9 cellular contexts compared by ENCODE assay signal in genomic region chr22:35839811-35840739, GRCh38.
DNase-seq lines count a peak whose midpoint lies in the region; ATAC-seq, FAIRE-seq and TF ChIP-seq lines count a peak whose summit lies in the region.
"Had no signal": no experiment of that assay in that cellular context is flagged by ENCODE, and none has a peak within 500 bp of the region (broad histone marks: within the 10 kb centered on the region; RNA-seq: fewer than 3 reads in every experiment).

No MANE protein-coding gene starts in this region.

- intact Hi-C loops in HCT116 (cut with micrococcal nuclease): loop anchor here (1.0 to 10.0 kb wide), 3 partner anchors 72 to 465 kb away; no protein-coding TSS in a partner anchor
- intact Hi-C loops in breast epithelium (cut with DNase I; ENCODE audit: low total_unique reads): no loop called here
- intact Hi-C loops in gastrocnemius medialis (cut with DNase I; ENCODE audit: low total_unique reads): loop anchor here (5.0 to 10.0 kb wide), 8 partner anchors 42 to 525 kb away; partner anchors contain the start of gene RBFOX2

- POLR2A ChIA-PET in A549 (lab: Yijun Ruan, JAX): interaction anchor here (0.6 to 1.5 kb wide), 5 partner anchors 98 to 478 kb away, joined by 3 to 10 read pairs (median 5); partner anchors contain the start of genes APOL5 and RBFOX2
- POLR2A ChIA-PET in HCT116 (lab: Charles Lee): interaction anchor here (1.0 kb wide), 3 partner anchors 15 to 213 kb away, joined by 3 read pairs; no protein-coding TSS in a partner anchor

- CTCF ChIA-PET in A549 (lab: Yijun Ruan, JAX): interaction anchor here (0.5 to 3.2 kb wide), 8 partner anchors 15 to 487 kb away, joined by 3 to 11 read pairs (median 3); no protein-coding TSS in a partner anchor
- CTCF ChIA-PET in HCT116 (lab: Charles Lee): interaction anchor here (1.4 to 1.5 kb wide), 2 partner anchors 82 to 208 kb away, joined by 3 to 6 read pairs; no protein-coding TSS in a partner anchor

- FAIRE-seq in A549 (lab: Jason Lieb, UNC) (no peak), GM12891 (lab: Jason Lieb, UNC) (no peak)
- FAIRE-seq: GM18507 had no signal

- in situ Hi-C loops in gastrocnemius medialis (cut with MboI; ENCODE audit: low sequenced_read_pairs in 4 of 4): no loop called here

- peak overlapping the region; percentile 79 to 90 for H3K27ac ChIP-seq in A549
- H3K27ac ChIP-seq in HCT116 (ENCODE audit: low read depth, low read length): peak overlapping the region; percentile 46; the same call in 1 of the 2 replicates
- peak overlapping the region; percentile 61 to 83 for H3K27ac ChIP-seq in breast epithelium
- H3K27ac ChIP-seq in gastrocnemius medialis: peak overlapping the region; percentile 86 to 94 (median 88)

- TF ChIP-seq EP300 in A549 (IDR thresholded peaks at IDR 0.05): no peak

- TSS peak; percentile 68 for BruUV-seq in HCT116 (replicated peaks; lab: Mats Ljungman, UMichigan)

- H3K27me3 ChIP-seq in HCT116 (ENCODE audit: insufficient read depth, low read length): no peaks in the 10 kb centered on the region
- H3K27me3 ChIP-seq in breast epithelium: no peaks in the 10 kb centered on the region
- no peaks in the 10 kb centered on the region for H3K27me3 ChIP-seq in iPS-15b (ENCODE audit: control insufficient read depth, insufficient read depth, low read length)
- H3K27me3 ChIP-seq in gastrocnemius medialis: no peaks in the 10 kb centered on the region

- H4K20me1 ChIP-seq in HCT116 (ENCODE audit: insufficient read depth): no peaks in the 10 kb centered on the region

- ATAC-seq in A549 (peak; percentile 84 to 88), HCT116 (peak; percentile 90), gastrocnemius medialis (peak; percentile 71 to 83), GM18520 (IDR thresholded peaks at IDR 0.05; ENCODE audit: unreplicated experiment) (no peak)

- DNase-seq in A549 (ENCODE audit: low read depth in 1 of 2, low spot score in 1 of 2) (peak; percentile 62 to 97), HCT116 (ENCODE audit: low read depth, low spot score) (peak; percentile 95), NCI-H526 treated with DMSO at 0.1 percent for 48 hours (lab: John Stamatoyannopoulos, UW) (peak; percentile 79), breast epithelium (ENCODE audit: low spot score in 2 of 2) (peak; percentile 68 to 83), gastrocnemius medialis (peak; percentile 74 to 90), GM12891 (ENCODE audit: insufficient read length, low spot score) (no peak)

- TF ChIP-seq RAD21 in A549 (conservative IDR thresholded peaks at IDR 0.05 in 1 of 2, IDR thresholded peaks at IDR 0.05 in 1 of 2) (0 out of 5 replicates have a peak, but pooled peaks of 1 of the 2 experiments have one; percentile 16), HCT116 (IDR thresholded peaks at IDR 0.05; ENCODE audit: low read depth) (peak; percentile 15; the same call in 1 of the 2 replicates)

- TF ChIP-seq CTCF in A549 (IDR thresholded peaks at IDR 0.05) (no peak), HCT116 (IDR thresholded peaks at IDR 0.05 in 2 of 3, conservative IDR thresholded peaks at IDR 0.05 in 1 of 3; ENCODE audit: borderline replicate concordance in 1 of 3, insufficient read depth in 1 of 3, low read depth in 2 of 3, low read length in 2 of 3) (no peak), breast epithelium (IDR thresholded peaks at IDR 0.05) (no peak), gastrocnemius medialis (IDR thresholded peaks at IDR 0.05 in 4 of 5, conservative IDR thresholded peaks at IDR 0.05 in 1 of 5) (peak in 1 of 5 experiments; percentile 4)

- peak overlapping the region; percentile 87 for H3K4me2 ChIP-seq in A549
- peak overlapping the region; percentile 76 for H3K4me2 ChIP-seq in HCT116 (ENCODE audit: low read length)

- WGBS in A549 (ENCODE audit: missing lambda C conversion rate): 2% methylated on average over 13 of the region's 14 CpGs

- H3K4me3 ChIP-seq in A549: peak overlapping the region; percentile 69
- peak overlapping the region; percentile 53 to 69 for H3K4me3 ChIP-seq in HCT116 (replicated peaks in 1 of 2; ENCODE audit: low read depth in 1 of 2, low read length in 2 of 2)
- H3K4me3 ChIP-seq in breast epithelium: peak overlapping the region; percentile 46 to 68 (median 49)
- H3K4me3 ChIP-seq in iPS-15b (ENCODE audit: low read depth, low read length): peak overlapping the region; percentile 73
- peak overlapping the region; percentile 51 to 60 (median 55) for H3K4me3 ChIP-seq in gastrocnemius medialis

- no peak for TF ChIP-seq POLR2A in A549 (IDR thresholded peaks at IDR 0.05; ENCODE audit: low read length)
- no peak for TF ChIP-seq POLR2A in HCT116 (IDR thresholded peaks at IDR 0.05; ENCODE audit: borderline replicate concordance, extremely low read depth, insufficient read depth, insufficient read length)
- TF ChIP-seq POLR2A in breast epithelium (IDR thresholded peaks at IDR 0.05): no peak
- TF ChIP-seq POLR2A in gastrocnemius medialis (IDR thresholded peaks at IDR 0.05): no peak
- TF ChIP-seq POLR2A in GM12891 (IDR thresholded peaks at IDR 0.05; ENCODE audit: low read depth, low read length): no peak

- H3K36me3 ChIP-seq in HCT116 (ENCODE audit: control insufficient read depth in 1 of 2, insufficient read depth in 2 of 2, low read length in 2 of 2): no peaks in the 10 kb centered on the region
- H3K36me3 ChIP-seq in breast epithelium: no peaks in the 10 kb centered on the region
- H3K36me3 ChIP-seq in iPS-15b (ENCODE audit: control insufficient read depth, insufficient read depth, low read length): no peaks in the 10 kb centered on the region
- no peaks in the 10 kb centered on the region for H3K36me3 ChIP-seq in gastrocnemius medialis

- peaks cover 49% of the 10 kb centered on the region for H3K4me1 ChIP-seq in A549
- peaks cover 48 to 77% of the 10 kb centered on the region in 2 experiments for H3K4me1 ChIP-seq in HCT116 (ENCODE audit: control insufficient read depth in 1 of 2, insufficient read depth in 2 of 2, low read length in 2 of 2)
- peaks cover 0 to 16% of the 10 kb centered on the region in 2 donors for H3K4me1 ChIP-seq in breast epithelium
- peaks cover 36% of the 10 kb centered on the region for H3K4me1 ChIP-seq in iPS-15b (ENCODE audit: control insufficient read depth, insufficient read depth, low read length)
- H3K4me1 ChIP-seq in gastrocnemius medialis: peaks cover 84% of the 10 kb centered on the region in 2 donors

- no peaks in the 10 kb centered on the region for H3K9me3 ChIP-seq in A549
- H3K9me3 ChIP-seq in HCT116 (ENCODE audit: control insufficient read depth in 1 of 2, insufficient read depth in 1 of 2, low read depth in 1 of 2, low read length in 2 of 2): no peaks in the 10 kb centered on the region
- H3K9me3 ChIP-seq in breast epithelium: no peaks in the 10 kb centered on the region
- H3K9me3 ChIP-seq in iPS-15b (ENCODE audit: control insufficient read depth, insufficient read depth, low read length): no peaks in the 10 kb centered on the region
- H3K9me3 ChIP-seq in gastrocnemius medialis: no peaks in the 10 kb centered on the region

- RAD21 ChIA-PET in HCT116 (lab: Charles Lee; ENCODE audit: low non-redundant PET in 1 of 2, low total read pairs in 2 of 2, uncharacterized antibody in 2 of 2, unreplicated experiment in 2 of 2): interaction anchor here in 1 of 2 experiments (0.6 kb wide), 2 partner anchors 12 to 113 kb away, joined by 3 to 9 read pairs; no protein-coding TSS in a partner anchor

- H2AFZ ChIP-seq in HCT116 (ENCODE audit: low read depth, low read length, poor library complexity, severe bottlenecking): no peak overlapping the region

- H3K79me2 ChIP-seq in HCT116 (ENCODE audit: insufficient read depth, low read length): peaks cover 62% of the 10 kb centered on the region

- peak overlapping the region; percentile 67 for H3K9ac ChIP-seq in HCT116 (ENCODE audit: low read length)
- peak overlapping the region; percentile 14 for H3K9ac ChIP-seq in iPS-15b (ENCODE audit: low read depth, low read length)

- no peaks in the 10 kb centered on the region for H3K9me2 ChIP-seq in HCT116 (ENCODE audit: insufficient read depth)

TF ChIP-seq in A549, 52 proteins besides CTCF, POLR2A, EP300 and RAD21 (continues in another document):
- TF ChIP-seq MAZ (IDR thresholded peaks at IDR 0.05; ENCODE audit: borderline replicate concordance, low read depth, low read length) (peak; percentile 100), BCL3 (IDR thresholded peaks at IDR 0.05) (no peak), RARB (CRISPR knock-in tag; IDR thresholded peaks at IDR 0.05) (no peak)

TF ChIP-seq in HCT116, 20 proteins besides CTCF, POLR2A, EP300 and RAD21 (continues in another document):
- TF ChIP-seq POLR2AphosphoS5 (IDR thresholded peaks at IDR 0.05; ENCODE audit: low read depth, low read length) (peak; percentile 57; the same call in 1 of the 2 replicates), EZH2phosphoT487 (IDR thresholded peaks at IDR 0.05; ENCODE audit: borderline replicate concordance) (no peak), YY1 (IDR thresholded peaks at IDR 0.05; ENCODE audit: extremely low read depth, insufficient replicate concordance, low read depth, low read length) (peak; percentile 82), MAX (IDR thresholded peaks at IDR 0.05) (peak; percentile 95), JUND (IDR thresholded peaks at IDR 0.05) (no peak), TCF7L2 (IDR thresholded peaks at IDR 0.05; ENCODE audit: borderline replicate concordance, extremely low read depth, insufficient read depth, insufficient read length) (peak; percentile 31)

TF ChIP-seq in GM12891, 5 proteins besides CTCF, POLR2A, EP300 and RAD21:
- TF ChIP-seq POLR2AphosphoS5 (IDR thresholded peaks at IDR 0.05; ENCODE audit: low read depth, low read length) (no peak), PAX5 (IDR thresholded peaks at IDR 0.05; ENCODE audit: insufficient read depth, low read length, severe bottlenecking) (no peak), POU2F2 (IDR thresholded peaks at IDR 0.05; ENCODE audit: low read depth, low read length) (no peak), TAF1 (IDR thresholded peaks at IDR 0.05; ENCODE audit: low read depth, low read length) (no peak), SPI1 (IDR thresholded peaks at IDR 0.05; ENCODE audit: low read depth, low read length) (no peak)

Comparison
In these comparisons a context has a peak if more than half of its experiments do, and no peak if none do; other contexts are left out.
1. Of the 6 proteins assayed by ChIP-seq in both A549 and HCT116: peak only in A549: none; only in HCT116: none; in both: MAX; in neither: 4; mixed calls (peak in some experiments, not most) for 1.